ENCODE assay signal across 15 cellular contexts in the genomic region with DNA sequence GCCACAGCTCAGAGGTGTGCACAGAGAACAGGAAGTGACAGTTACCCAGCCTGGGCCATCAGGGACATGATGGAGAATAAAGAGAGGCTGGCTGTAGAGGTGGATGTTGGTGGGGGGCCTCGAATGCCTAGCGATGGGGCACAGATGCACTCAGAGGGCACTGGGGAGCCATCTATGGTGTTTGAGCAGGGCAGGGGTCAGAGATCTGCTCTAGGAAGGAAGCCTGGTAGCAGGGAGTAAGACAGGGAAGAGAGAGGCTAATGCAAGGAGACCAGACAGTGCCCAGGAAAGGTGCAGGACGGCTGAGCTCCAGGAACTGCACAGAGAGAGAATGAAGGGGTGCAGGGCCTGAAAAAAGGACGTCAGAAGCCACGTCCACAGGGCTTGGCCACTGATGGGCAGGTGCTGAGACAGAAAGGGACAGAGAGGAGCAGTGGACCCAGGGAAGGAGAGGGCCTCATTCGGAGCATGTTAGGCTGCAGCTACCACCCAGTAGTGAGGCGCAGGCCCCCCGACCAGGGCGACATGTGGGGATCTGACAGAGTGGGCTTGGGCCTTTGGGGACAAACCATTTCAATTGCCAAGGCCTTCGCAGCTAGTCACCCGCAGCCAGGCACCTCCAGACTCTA.
"Had no signal": no experiment of that assay in that cellular context is flagged by ENCODE, and none has a peak within 500 bp of the region (broad histone marks: within the 10 kb centered on the region; RNA-seq: fewer than 3 reads in every experiment).

No MANE protein-coding gene starts in this region.

- H3K27me3 ChIP-seq: adrenal gland, heart right ventricle, left lung, ovary, vagina had no signal

- H3K4me1 ChIP-seq: adrenal gland, heart right ventricle, tibial artery, vagina had no signal

- DNase-seq: activated CD4-positive, alpha-beta T cell treated with anti-CD3 and anti-CD28 coated beads for 4 hours; activated naive CD4-positive, alpha-beta T cell; activated T-cell treated with anti-CD3 and anti-CD28 coated beads, Interleukin-2, amount 50 U/mL, for 72 hours; adrenal gland; effector CD8-positive, alpha-beta T cell; heart right ventricle; ovary; stimulated activated CD4-positive, alpha-beta T cell treated with anti-CD3 and anti-CD28 coated beads, Interleukin-4, amount 100 ng/mL, for 1 hour; tibial artery had no signal

- H3K4me1 Mint-ChIP-seq: nephron had no signal

- H3K9me3 ChIP-seq: adrenal gland, heart right ventricle, left lung, ovary, tibial artery, vagina had no signal

- H3K9me3 Mint-ChIP-seq: activated T-cell treated with anti-CD3 and anti-CD28 coated beads, Interleukin-2, amount 50 U/mL, for 72 hours; memory B cell; nephron had no signal

- H3K27ac Mint-ChIP-seq: activated T-cell treated with anti-CD3 and anti-CD28 coated beads, Interleukin-2, amount 50 U/mL, for 72 hours; memory B cell; nephron had no signal

- H3K4me3 ChIP-seq: adrenal gland, coronary artery, heart right ventricle, left lung, ovary, tibial artery, vagina had no signal

- H3K36me3 ChIP-seq: adrenal gland, ovary, tibial artery, vagina had no signal

- H3K4me3 Mint-ChIP-seq: activated T-cell treated with anti-CD3 and anti-CD28 coated beads, Interleukin-2, amount 50 U/mL, for 72 hours; memory B cell; nephron had no signal

- H3K27me3 Mint-ChIP-seq: memory B cell had no signal

- ATAC-seq: activated T-cell treated with anti-CD3 and anti-CD28 coated beads, Interleukin-2, amount 50 U/mL, for 72 hours; heart right ventricle; left lung had no signal

- H3K27ac ChIP-seq: adrenal gland, coronary artery, heart right ventricle, left lung, ovary, tibial artery, vagina, VCaP had no signal
